Comparison of ENCODE assay signal across 7 cellular contexts in the genomic region with DNA sequence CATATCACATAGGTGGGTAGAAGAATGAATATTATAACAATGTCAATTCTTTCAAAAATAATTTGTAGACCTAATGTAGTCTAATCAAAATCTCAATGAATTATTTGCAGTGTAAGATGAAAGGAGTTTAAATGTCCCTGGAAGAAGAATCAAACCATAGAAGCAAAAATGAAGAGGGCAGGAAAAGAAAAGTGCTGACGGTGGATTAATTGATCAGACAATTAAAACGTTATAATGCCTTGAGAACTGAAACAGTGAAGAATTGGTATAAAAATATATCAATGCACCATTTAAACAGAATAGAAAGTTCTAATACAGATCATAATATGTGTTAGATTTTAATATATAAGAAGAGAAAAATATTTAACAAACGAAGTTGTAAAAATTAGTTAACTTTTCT.
"Had no signal": no experiment of that assay in that cellular context is flagged by ENCODE, and none has a peak within 500 bp of the region (broad histone marks: within the 10 kb centered on the region; RNA-seq: fewer than 3 reads in every experiment).

No MANE protein-coding gene starts in this region.

- FAIRE-seq: H1, H54 had no signal

- H3K4me2 ChIP-seq: GM23338 had no signal

- H3K27ac ChIP-seq: HL-60 had no signal

- DNase-seq: H9, HCEC 1CT, KG1 had no signal

- ATAC-seq: GM23338 had no signal

- H3K4me3 ChIP-seq: GM23338 had no signal
